30 cellular contexts compared by ENCODE assay signal in genomic region chr12:53849113-53849512, GRCh38.
DNase-seq lines count a peak whose midpoint lies in the region; ATAC-seq and TF ChIP-seq lines count a peak whose summit lies in the region.
"Had no signal": no experiment of that assay in that cellular context is flagged by ENCODE, and none has a peak within 500 bp of the region (broad histone marks: within the 10 kb centered on the region; RNA-seq: fewer than 3 reads in every experiment).

No MANE protein-coding gene starts in this region.

- in situ Hi-C loops in Panc1 (cut with HindIII; ENCODE audit: low pct_unique_long_range_greater_than_20kb, low sequenced_read_pairs), result no loop called here

- H3K36me3 ChIP-seq in HEK293 (ENCODE audit: control insufficient read depth in 2 of 2, insufficient read depth in 1 of 2, low read length in 2 of 2) (no peaks in the 10 kb centered on the region), Panc1 (ENCODE audit: control insufficient read depth, insufficient read depth, low read length) (no peaks in the 10 kb centered on the region), esophagus muscularis mucosa (no peaks in the 10 kb centered on the region)
- H3K36me3 ChIP-seq: BE2C; BLaER1; BLaER1 treated with 17β-estradiol and CSF1 and Interleukin-3, amounts not matched to agents 10 nM and 100 nM had no signal

- ATAC-seq in Panc1, result no peak
- ATAC-seq in left cardiac atrium, result no peak
- ATAC-seq: A549; CD8-positive, alpha-beta T cell had no signal

- no peak for TF ChIP-seq EP300 in esophagus muscularis mucosa (IDR thresholded peaks at IDR 0.05)

- CTCF ChIA-PET in HEK293 (lab: Yijun Ruan, JAX) (no interaction called here), Panc1 (lab: Charles Lee) (no interaction called here)

- H3K9me3 ChIP-seq in HEK293 (ENCODE audit: control insufficient read depth, insufficient read depth, low read depth, low read length) (no peaks in the 10 kb centered on the region), Panc1 (ENCODE audit: control insufficient read depth, insufficient read depth, low read depth, low read length) (no peaks in the 10 kb centered on the region), esophagus muscularis mucosa (no peaks in the 10 kb centered on the region)
- H3K9me3 ChIP-seq: A549; BE2C; BLaER1; BLaER1 treated with 17β-estradiol and CSF1 and Interleukin-3, amounts not matched to agents 10 nM and 100 nM; Caco-2 had no signal

- TF ChIP-seq CTCF in HEK293 (tag by site-specific recombination; IDR thresholded peaks at IDR 0.05) (no peak), Panc1 (IDR thresholded peaks at IDR 0.05) (no peak), esophagus muscularis mucosa (IDR thresholded peaks at IDR 0.05) (no peak)

- H3K27ac ChIP-seq in HEK293 (ENCODE audit: extremely low read depth, low read depth, low read length), result no peak overlapping the region
- peak overlapping the region; percentile 99 for H3K27ac ChIP-seq in Panc1 (ENCODE audit: low read length)
- no peak overlapping the region for H3K27ac ChIP-seq in esophagus muscularis mucosa (replicated peaks in 1 of 4)
- H3K27ac ChIP-seq: 22Rv1; A549; BLaER1; BLaER1 treated with 17β-estradiol and CSF1 and Interleukin-3, amounts not matched to agents 10 nM and 100 nM; C4-2B had no signal

- H3K4me1 ChIP-seq in HEK293 (ENCODE audit: control insufficient read depth, insufficient read depth, low read length) (no peaks in the 10 kb centered on the region), Panc1 (ENCODE audit: control insufficient read depth, insufficient read depth, low read length) (peaks cover 40% of the 10 kb centered on the region), esophagus muscularis mucosa (peaks cover 0 to 4% (median 0%) of the 10 kb centered on the region in 4 donors)
- H3K4me1 ChIP-seq: BE2C; BLaER1; BLaER1 treated with 17β-estradiol and CSF1 and Interleukin-3, amounts not matched to agents 10 nM and 100 nM had no signal

- POLR2A ChIA-PET in HEK293 (lab: Yijun Ruan, JAX) (no interaction called here), Panc1 (lab: Charles Lee) (no interaction called here)

- intact Hi-C loops in Panc1 (cut with micrococcal nuclease; ENCODE audit: unreplicated experiment) (loop anchor here (5.0 kb wide), 1 partner anchor 88 kb away; the partner anchor contains the start of gene HOXC13), esophagus muscularis mucosa (cut with DNase I) (no loop called here), left cardiac atrium (cut with DNase I) (no loop called here)

- H3K4me3 ChIP-seq in HEK293 (ENCODE audit: low read depth, low read length), result no peak overlapping the region
- H3K4me3 ChIP-seq in Panc1 (ENCODE audit: low read depth in 2 of 2, low read length in 2 of 2), result no peak overlapping the region
- H3K4me3 ChIP-seq in esophagus muscularis mucosa, result no peak overlapping the region
- H3K4me3 ChIP-seq: A549; BLaER1; BLaER1 treated with 17β-estradiol and CSF1 and Interleukin-3, amounts not matched to agents 10 nM and 100 nM had no signal

- H3K27me3 ChIP-seq in Panc1 (ENCODE audit: control insufficient read depth, insufficient read depth, low read length), result no peaks in the 10 kb centered on the region
- H3K27me3 ChIP-seq in esophagus muscularis mucosa, result peaks cover 0 to 59% (median 0%) of the 10 kb centered on the region in 4 donors
- H3K27me3 ChIP-seq: BLaER1 had no signal

- WGBS in esophagus muscularis mucosa, result 86% methylated on average over 8 of the region's 8 CpGs

- BruUV-seq in Panc1 (replicated peaks; lab: Mats Ljungman, UMichigan), result no TSS peak

- DNase-seq in Panc1 (ENCODE audit: low read depth, low spot score), result no peak
- peak; percentile 84 for DNase-seq in esophagus muscularis mucosa (ENCODE audit: extremely low spot score)
- no peak for DNase-seq in NCI-H2107 treated with DMSO at 0.1 percent for 48 hours (lab: John Stamatoyannopoulos, UW; ENCODE audit: unreplicated experiment)
- no peak for DNase-seq in DMS53 (lab: John Stamatoyannopoulos, UW)
- no peak for DNase-seq in left cardiac atrium
- DNase-seq: 8988T; ACHN; AML-193; BE2C; C1 segment of cervical spinal cord; Caco-2; Calu3; CD4-positive, alpha-beta memory T cell; CD4-positive, alpha-beta T cell; CD4-positive, CD25-positive, alpha-beta regulatory T cell; CD8-positive, alpha-beta memory T cell; CD8-positive, alpha-beta T cell; COR-L47; DMS 273 treated with DMSO at 0.1 percent for 48 hours; DMS153; DMS79; DMS79 treated with DMSO at 0.1 percent for 48 hours; DND-41; EL had no signal

- no peak for TF ChIP-seq POLR2A in esophagus muscularis mucosa (IDR thresholded peaks at IDR 0.05; ENCODE audit: low read depth)

TF ChIP-seq in HEK293, 187 proteins besides CTCF, POLR2A, EP300 and RAD21:
- peak; percentile 95 for TF ChIP-seq KLF1 (tag by site-specific recombination; IDR thresholded peaks at IDR 0.05)
- TF ChIP-seq ZNF555 (tag by site-specific recombination; conservative IDR thresholded peaks at IDR 0.05), result no peak
- TF ChIP-seq ZNF394 (tag by site-specific recombination; IDR thresholded peaks at IDR 0.05; ENCODE audit: borderline replicate concordance), result no peak
